In genomic region chr6:39850897-39851296, GRCh38 we compare ENCODE assay signal across 28 cellular contexts. TPM values are rescaled to one million over a fixed set of nuclear protein-coding genes. Genes with fewer than 3 reads are reported as not detected.
DNase-seq lines count a peak whose midpoint lies in the region; ATAC-seq, FAIRE-seq and TF ChIP-seq lines count a peak whose summit lies in the region.
"Had no signal": no experiment of that assay in that cellular context is flagged by ENCODE, and none has a peak within 500 bp of the region (broad histone marks: within the 10 kb centered on the region; RNA-seq: fewer than 3 reads in every experiment).

No MANE protein-coding gene starts in this region.

- H3K4me3 ChIP-seq in GM12878 (no peak overlapping the region), transverse colon (no peak overlapping the region)
- H3K4me3 ChIP-seq: BLaER1, MG63, skin epidermis, testis had no signal

- peak overlapping the region in 2 of 3 experiments; percentile 22 to 38 for H3K27ac Mint-ChIP-seq in nephron
- H3K27ac Mint-ChIP-seq: activated CD4-positive, alpha-beta T cell treated with anti-CD3 and anti-CD28 coated beads, Interleukin-2, amount 10 ng/mL, durations not matched to agents 24 days and 14 days; activated CD8-positive, alpha-beta memory T cell treated with anti-CD3 and anti-CD28 coated beads, Interleukin-2, amount 10 ng/mL, durations not matched to agents 7 days and 5 days; activated naive CD4-positive, alpha-beta T cell treated with anti-CD3 and anti-CD28 coated beads, Interleukin-2, amount 50 U/mL, for 24 hours; activated T-helper 1 cell treated with anti-CD3 and anti-CD28 coated beads, Interleukin-12 subunit alpha, Interleukin-12 subunit beta, Interleukin-2, Interleukin-4 antibody, amounts not matched to agents 30 ng/mL and 10 ng/mL and 1 ng/mL, durations not matched to agents 14 hours and 24 hours and 36 hours; memory B cell; progenitor cell of endocrine pancreas; stimulated activated memory B cell treated with anti-CD40 and anti-IgM and Interleukin-4, amounts not matched to agents 10 μg/mL and 1 μg/mL and 100 μg/mL, for 72 hours had no signal

- H3K4me2 ChIP-seq in GM12878 (ENCODE audit: control insufficient read depth, insufficient read depth), result no peak overlapping the region
- H3K4me2 ChIP-seq: BLaER1 had no signal

- no peaks in the 10 kb centered on the region for H3K36me3 Mint-ChIP-seq in nephron (ENCODE audit: low read depth)
- H3K36me3 Mint-ChIP-seq: activated CD8-positive, alpha-beta memory T cell treated with anti-CD3 and anti-CD28 coated beads, Interleukin-2, amount 10 ng/mL, durations not matched to agents 7 days and 5 days; activated naive CD4-positive, alpha-beta T cell treated with anti-CD3 and anti-CD28 coated beads, Interleukin-2, amount 50 U/mL, for 24 hours; memory B cell; stimulated activated memory B cell treated with anti-CD40 and anti-IgM and Interleukin-4, amounts not matched to agents 10 μg/mL and 1 μg/mL and 100 μg/mL, for 72 hours had no signal

- intact Hi-C loops in left ventricle myocardium superior (cut with micrococcal nuclease), result no loop called here
- intact Hi-C loops in left cardiac atrium (cut with DNase I), result no loop called here
- intact Hi-C loops in GM12878 (cut with micrococcal nuclease; ENCODE audit: unreplicated experiment), result no loop called here
- intact Hi-C loops in transverse colon (cut with DNase I; ENCODE audit: low total_unique reads), result no loop called here
- intact Hi-C loops in left colon (cut with DNase I, micrococcal nuclease), result no loop called here

- SMC1A ChIA-PET in GM12878 (lab: Charles Lee; ENCODE audit: uncharacterized antibody, unreplicated experiment), result interaction anchor here (1.3 to 6.5 kb wide), 7 partner anchors 9 to 488 kb away, joined by 3 to 38 read pairs (median 4); no protein-coding TSS in a partner anchor

- H3K9me3 ChIP-seq in GM12878 (replicated peaks; ENCODE audit: control insufficient read depth, insufficient read depth, low read length), result no peaks in the 10 kb centered on the region
- H3K9me3 ChIP-seq in transverse colon, result no peaks in the 10 kb centered on the region
- H3K9me3 ChIP-seq: BLaER1, MG63, testis had no signal

- no peaks in the 10 kb centered on the region for H3K79me2 ChIP-seq in GM12878 (ENCODE audit: control insufficient read depth, insufficient read depth, low read length)

- H3K27me3 Mint-ChIP-seq in nephron (ENCODE audit: low read depth), result peaks cover 5% of the 10 kb centered on the region
- H3K27me3 Mint-ChIP-seq: activated CD4-positive, alpha-beta T cell treated with anti-CD3 and anti-CD28 coated beads, Interleukin-2, amount 10 ng/mL, durations not matched to agents 24 days and 14 days; activated CD8-positive, alpha-beta memory T cell treated with anti-CD3 and anti-CD28 coated beads, Interleukin-2, amount 10 ng/mL, durations not matched to agents 7 days and 5 days; stimulated activated memory B cell treated with anti-CD40 and anti-IgM and Interleukin-4, amounts not matched to agents 10 μg/mL and 1 μg/mL and 100 μg/mL, for 72 hours had no signal

- RAD21 ChIA-PET in GM12878 (lab: Charles Lee; ENCODE audit: unreplicated experiment), result interaction anchor here (0.9 to 1.4 kb wide), 3 partner anchors 15 to 186 kb away, joined by 3 read pairs; no protein-coding TSS in a partner anchor

- H4K20me1 ChIP-seq in GM12878 (ENCODE audit: control insufficient read depth, insufficient read depth), result no peaks in the 10 kb centered on the region
- H4K20me1 ChIP-seq: BLaER1 had no signal

- in situ Hi-C loops in GM12878 (cut with MboI) (no loop called here), transverse colon (cut with MboI; ENCODE audit: low pct_ligation_motif_present in 1 of 4, low pct_unique_long_range_greater_than_20kb in 1 of 4, low sequenced_read_pairs in 3 of 4) (loop anchor here in 2 of 4 donors (25.0 kb wide), 1 partner anchor 461 kb away; no protein-coding TSS in a partner anchor)

- TF ChIP-seq EP300 in GM12878 (IDR thresholded peaks at IDR 0.05; ENCODE audit: borderline replicate concordance in 1 of 2, control insufficient read depth in 1 of 2, low read depth in 2 of 2, low read length in 2 of 2) (no peak), transverse colon (IDR thresholded peaks at IDR 0.05; ENCODE audit: low read depth) (no peak)

- no peak for TF ChIP-seq CTCF in GM12878 (IDR thresholded peaks at IDR 0.05 in 2 of 3, conservative IDR thresholded peaks at IDR 0.05 in 1 of 3; ENCODE audit: control insufficient read depth in 2 of 3, extremely low read depth in 1 of 3, insufficient read depth in 1 of 3, low read depth in 3 of 3, low read length in 3 of 3)
- no peak for TF ChIP-seq CTCF in nephron (IDR thresholded peaks at IDR 0.05; ENCODE audit: unreplicated experiment in 3 of 3)
- no peak for TF ChIP-seq CTCF in transverse colon (IDR thresholded peaks at IDR 0.05)

- H3K27me3 ChIP-seq in GM12878 (replicated peaks in 1 of 2; ENCODE audit: control insufficient read depth in 2 of 2, insufficient read depth in 2 of 2, low read length in 1 of 2) (no peaks in the 10 kb centered on the region; a peak in 1 of 4 replicates), transverse colon (no peaks in the 10 kb centered on the region)
- H3K27me3 ChIP-seq: BLaER1, MG63, testis had no signal

- no peak overlapping the region for H3K4me3 Mint-ChIP-seq in nephron
- H3K4me3 Mint-ChIP-seq: activated CD4-positive, alpha-beta T cell treated with anti-CD3 and anti-CD28 coated beads, Interleukin-2, amount 10 ng/mL, durations not matched to agents 24 days and 14 days; activated CD8-positive, alpha-beta memory T cell treated with anti-CD3 and anti-CD28 coated beads, Interleukin-2, amount 10 ng/mL, durations not matched to agents 7 days and 5 days; activated naive CD4-positive, alpha-beta T cell treated with anti-CD3 and anti-CD28 coated beads, Interleukin-2, amount 50 U/mL, for 24 hours; activated T-helper 1 cell treated with anti-CD3 and anti-CD28 coated beads, Interleukin-12 subunit alpha, Interleukin-12 subunit beta, Interleukin-2, Interleukin-4 antibody, amounts not matched to agents 30 ng/mL and 10 ng/mL and 1 ng/mL, durations not matched to agents 14 hours and 24 hours and 36 hours; memory B cell; stimulated activated memory B cell treated with anti-CD40 and anti-IgM and Interleukin-4, amounts not matched to agents 10 μg/mL and 1 μg/mL and 100 μg/mL, for 72 hours had no signal

- WGBS in GM12878 (ENCODE audit: insufficient coverage, insufficient replicate concordance, low lambda C conversion rate, missing lambda C conversion rate), result 0% methylated on average over 1 of the region's 1 CpG
- WGBS in transverse colon (ENCODE audit: low coverage in 1 of 2), 2 donors, result 62% methylated on average over 1 of the region's 1 CpG; no CpG with 5 or more reads in 1 of the 2 donors

- H3K9ac ChIP-seq in GM12878 (ENCODE audit: control insufficient read depth, insufficient read depth, low read length), result no peak overlapping the region
- H3K9ac ChIP-seq: BLaER1 had no signal

- no peak overlapping the region for H2AFZ ChIP-seq in GM12878 (ENCODE audit: control insufficient read depth, low read depth, low read length)

- FAIRE-seq in GM12878 (lab: Jason Lieb, UNC), result no peak
- FAIRE-seq: GM12891 had no signal

- no TSS peak for BruUV-seq in GM12878 (replicated peaks; lab: Mats Ljungman, UMichigan)

- TF ChIP-seq RAD21 in GM12878 (IDR thresholded peaks at IDR 0.05; ENCODE audit: insufficient read depth, low read depth, low read length), result no peak

- no peak overlapping the region for H3K27ac ChIP-seq in GM12878 (ENCODE audit: control insufficient read depth, insufficient read depth)
- H3K27ac ChIP-seq in transverse colon, result peak overlapping the region; percentile 8 to 40 (median 20)
- H3K27ac ChIP-seq: BLaER1, testis, WERI-Rb-1 had no signal

- H3K36me3 ChIP-seq in GM12878 (ENCODE audit: control insufficient read depth in 2 of 2, insufficient read depth in 2 of 2, low read length in 1 of 2) (no peaks in the 10 kb centered on the region), transverse colon (no peaks in the 10 kb centered on the region)
- H3K36me3 ChIP-seq: BLaER1, MG63, WERI-Rb-1 had no signal

- CTCF ChIA-PET in GM12878 (lab: Yijun Ruan, JAX), result interaction anchor here (1.1 to 9.0 kb wide), 3 partner anchors 14 to 488 kb away, joined by 3 to 135 read pairs (median 5); no protein-coding TSS in a partner anchor

- no peak for TF ChIP-seq POLR2A in GM12878 (IDR thresholded peaks at IDR 0.05; ENCODE audit: low read depth, low read length)
- no peak for TF ChIP-seq POLR2A in transverse colon (IDR thresholded peaks at IDR 0.05)

- peaks cover 32% of the 10 kb centered on the region for H3K4me1 Mint-ChIP-seq in nephron
- H3K4me1 Mint-ChIP-seq: activated CD4-positive, alpha-beta T cell treated with anti-CD3 and anti-CD28 coated beads, Interleukin-2, amount 10 ng/mL, durations not matched to agents 24 days and 14 days; activated CD8-positive, alpha-beta memory T cell treated with anti-CD3 and anti-CD28 coated beads, Interleukin-2, amount 10 ng/mL, durations not matched to agents 7 days and 5 days; activated naive CD4-positive, alpha-beta T cell treated with anti-CD3 and anti-CD28 coated beads, Interleukin-2, amount 50 U/mL, for 24 hours; memory B cell; stimulated activated memory B cell treated with anti-CD40 and anti-IgM and Interleukin-4, amounts not matched to agents 10 μg/mL and 1 μg/mL and 100 μg/mL, for 72 hours had no signal

- POLR2A ChIA-PET in GM12878 (lab: Charles Lee), result no interaction called here

- H3K9me3 Mint-ChIP-seq in nephron, result no peaks in the 10 kb centered on the region
- H3K9me3 Mint-ChIP-seq: activated CD4-positive, alpha-beta T cell treated with anti-CD3 and anti-CD28 coated beads, Interleukin-2, amount 10 ng/mL, durations not matched to agents 24 days and 14 days; activated naive CD4-positive, alpha-beta T cell treated with anti-CD3 and anti-CD28 coated beads, Interleukin-2, amount 50 U/mL, for 24 hours; activated T-helper 1 cell treated with anti-CD3 and anti-CD28 coated beads, Interleukin-12 subunit alpha, Interleukin-12 subunit beta, Interleukin-2, Interleukin-4 antibody, amounts not matched to agents 30 ng/mL and 10 ng/mL and 1 ng/mL, durations not matched to agents 14 hours and 24 hours and 36 hours; stimulated activated memory B cell treated with anti-CD40 and anti-IgM and Interleukin-4, amounts not matched to agents 10 μg/mL and 1 μg/mL and 100 μg/mL, for 72 hours had no signal

- DNase-seq in left ventricle myocardium superior (no peak), left cardiac atrium (no peak), GM12878 (ENCODE audit: low read depth, low spot score) (peak; percentile 17), transverse colon (no peak), left colon (no peak)
- DNase-seq: activated CD4-positive, alpha-beta T cell treated with anti-CD3 and anti-CD28 coated beads, Interleukin-2, amount 10 ng/mL, durations not matched to agents 24 days and 14 days; activated CD8-positive, alpha-beta memory T cell treated with anti-CD3 and anti-CD28 coated beads, Interleukin-2, amount 10 ng/mL, durations not matched to agents 7 days and 5 days; head of caudate nucleus; KBM-7; kidney glomerular epithelial cell; MG63; NCI-H1436; NCI-H526 treated with DMSO at 0.1 percent for 48 hours; stimulated activated CD4-positive, alpha-beta T cell treated with anti-CD3 and anti-CD28 coated beads, Interleukin-2, amount 100 ng/mL, for 24 hours; T-helper 9 cell; testis; WERI-Rb-1 had no signal

- H3K4me1 ChIP-seq in GM12878 (ENCODE audit: control insufficient read depth, insufficient read depth, low read length) (no peaks in the 10 kb centered on the region), transverse colon (peaks cover 5 to 40% (median 7%) of the 10 kb centered on the region in 4 donors)
- H3K4me1 ChIP-seq: BLaER1 had no signal

- ATAC-seq in left ventricle myocardium superior (peak; percentile 7), left cardiac atrium (no peak), GM12878 (peak; percentile 39), HG02885 (IDR thresholded peaks at IDR 0.05; ENCODE audit: poor library complexity, unreplicated experiment) (no peak), left colon (no peak), GM21367 (IDR thresholded peaks at IDR 0.05; ENCODE audit: unreplicated experiment) (no peak)
- ATAC-seq: activated CD8-positive, alpha-beta memory T cell treated with anti-CD3 and anti-CD28 coated beads, Interleukin-2, amount 10 ng/mL, durations not matched to agents 7 days and 5 days; stimulated activated memory B cell treated with anti-CD40 and anti-IgM and Interleukin-4, amounts not matched to agents 10 μg/mL and 1 μg/mL and 100 μg/mL, for 72 hours had no signal

RNA-seq across cellular contexts. Expression of gene DAAM2, which starts 58.7 kb away (rescaled TPM):
- total RNA-seq in left ventricle myocardium superior (16.1 TPM), left cardiac atrium (10 to 100 TPM; 14.7 to 15.8 TPM), GM12878 (2014; rRNA removed) (not detected in 2 replicates), GM12878 (2014; rRNA removed; fragmentation: Illumina TruSeq; extraction: Trizol) (not detected in 2 replicates), GM12878 (2021) (0.05 TPM in 1 of 2 replicates, not detected in the other), transverse colon (10 to 100 TPM; 15.7 to 31.6 (median 20.7) TPM), left colon (1 to 10 TPM; 7.1 to 9.8 TPM)
- 0.13 TPM in 1 of 2 replicates, not detected in the other for total RNA-seq in GM12878 (2013; cell fraction: nucleolus; rRNA removed)
- not detected for polyA plus RNA-seq in GM12878 (2011; ENCODE audit: low read depth)
- polyA plus RNA-seq in GM12878 (2011; rRNA removed) (0.13 and 0.22 TPM in 2 replicates), GM12878 (2014; fragmentation: Illumina TruSeq; extraction: Trizol) (not detected in 2 replicates), GM12878 (2014; fragmentation: Nextera tagmentation; extraction: Ambion mirVana) (not detected), GM12878 (2014; rRNA removed) (not detected in 2 replicates), GM12878 (2016; fragmentation: Nextera tagmentation; extraction: Ambion mirVana) (not detected)
- 0.06 and 0.12 TPM in 2 replicates for polyA plus RNA-seq in GM12878 (2011; cell fraction: cytosol; rRNA removed)
- 0.25 and 0.27 TPM in 2 replicates for polyA plus RNA-seq in GM12878 (2011; cell fraction: nucleus; rRNA removed)
- polyA plus RNA-seq in GM12878 (2012), result 0.06 TPM in 1 of 2 replicates, not detected in the other
- polyA minus RNA-seq in GM12878 (2011; rRNA and poly(A)+ RNA removed), result under 0.01 and 0.31 TPM in 2 replicates
- not detected in 2 replicates for polyA minus RNA-seq in GM12878 (2011; cell fraction: cytosol; rRNA and poly(A)+ RNA removed)
- under 0.01 and 0.29 TPM in 2 replicates for polyA minus RNA-seq in GM12878 (2011; cell fraction: nucleus; rRNA and poly(A)+ RNA removed)
- total RNA-seq: activated CD4-positive, alpha-beta T cell treated with anti-CD3 and anti-CD28 coated beads, Interleukin-2, amount 10 ng/mL, durations not matched to agents 24 days and 14 days; activated CD8-positive, alpha-beta memory T cell treated with anti-CD3 and anti-CD28 coated beads, Interleukin-2, amount 10 ng/mL, durations not matched to agents 7 days and 5 days; activated T-helper 1 cell treated with anti-CD3 and anti-CD28 coated beads, Interleukin-12 subunit alpha, Interleukin-12 subunit beta, Interleukin-2, Interleukin-4 antibody, amounts not matched to agents 30 ng/mL and 10 ng/mL and 1 ng/mL, durations not matched to agents 14 hours and 24 hours and 36 hours had no signal

Comparison
In these comparisons a context has a peak if more than half of its experiments do, and no peak if none do; other contexts are left out.
1. ATAC-seq: peak in left ventricle myocardium superior (single experiment) and GM12878 (single experiment); none in left cardiac atrium (0 of 2), HG02885 (single experiment), left colon (single experiment) and GM21367 (single experiment).
2. RNA of gene DAAM2, which starts 58.7 kb away (total RNA-seq): 15.7 to 31.6 TPM in transverse colon, 16.1 TPM in left ventricle myocardium superior (single experiment), 14.7 to 15.8 TPM in left cardiac atrium and 7.1 to 9.8 TPM in left colon; 0.05 to 0.13 TPM in GM12878; every median in the first group is over 4 times any median in the second.